8 cellular contexts compared by ENCODE assay signal in genomic region chr7:134126937-134127848, GRCh38. TPM values are rescaled to one million over a fixed set of nuclear protein-coding genes. Genes with fewer than 3 reads are reported as not detected.
DNase-seq lines count a peak whose midpoint lies in the region; ATAC-seq, FAIRE-seq and TF ChIP-seq lines count a peak whose summit lies in the region.

LRGUK (plus strand) TSS chr7:134127340; CDS start chr7:134127368, 28 bp downstream.

- H3K4me3 ChIP-seq in ACC112 (ENCODE audit: low read depth, low read length) (peak within 1 kb of the TSS; percentile 88), WI38 (ENCODE audit: low read depth, low read length) (peak within 1 kb of the TSS; percentile 64), bronchial epithelial cell (ENCODE audit: low read depth, low read length) (peak within 1 kb of the TSS; percentile 64), skin epidermis (peak within 1 kb of the TSS; percentile 34 to 71 (median 60))

- H3K4me1 ChIP-seq in ACC112 (ENCODE audit: control insufficient read depth, insufficient read depth, low read length, unreplicated experiment), result no peaks in the 10 kb centered on the region

- H3K27ac Mint-ChIP-seq in immature natural killer cell, result peak within 1 kb of the TSS in 1 of 6 donors; percentile 53

- no peaks in the 10 kb centered on the region for H3K9me3 Mint-ChIP-seq in immature natural killer cell

- peaks cover 12 to 23% of the 10 kb centered on the region in 2 donors for H3K4me1 Mint-ChIP-seq in immature natural killer cell

- FAIRE-seq in bronchial epithelial cell (lab: Jason Lieb, UNC), result no peak

- ATAC-seq in GM18870 (IDR thresholded peaks at IDR 0.05; ENCODE audit: unreplicated experiment) (peak; percentile 98), HG03108 (IDR thresholded peaks at IDR 0.05; ENCODE audit: unreplicated experiment) (peak; percentile 100)

- no peaks in the 10 kb centered on the region for H3K79me2 ChIP-seq in ACC112 (ENCODE audit: control insufficient read depth, insufficient read depth, low read length, unreplicated experiment)

- H2AFZ ChIP-seq in ACC112 (ENCODE audit: low read length, unreplicated experiment), result peak within 1 kb of the TSS; percentile 79

- H3K27me3 ChIP-seq in ACC112 (ENCODE audit: insufficient read depth, low read length), result peaks cover 52% of the 10 kb centered on the region
- H3K27me3 ChIP-seq in bronchial epithelial cell (ENCODE audit: control insufficient read depth, insufficient read depth, low read length), result peaks cover 2% of the 10 kb centered on the region

- peak within 1 kb of the TSS; percentile 75 to 89 (median 86) for H3K4me3 Mint-ChIP-seq in immature natural killer cell

- TF ChIP-seq CTCF in WI38 (IDR thresholded peaks at IDR 0.05; ENCODE audit: low read depth, low read length), result no peak
- no peak for TF ChIP-seq CTCF in bronchial epithelial cell (IDR thresholded peaks at IDR 0.05; ENCODE audit: insufficient read depth, low read length, severe bottlenecking)

- no peaks in the 10 kb centered on the region for H3K36me3 ChIP-seq in ACC112 (ENCODE audit: insufficient read depth, low read length)
- no peaks in the 10 kb centered on the region for H3K36me3 ChIP-seq in bronchial epithelial cell (ENCODE audit: control insufficient read depth, insufficient read depth, low read length)

- no peak within 1 kb of the TSS for H3K27ac ChIP-seq in ACC112 (ENCODE audit: low read depth, low read length)
- H3K27ac ChIP-seq in skin epidermis, result peak within 1 kb of the TSS in 1 of 21 experiments; percentile 18

- H3K27me3 Mint-ChIP-seq in immature natural killer cell (ENCODE audit: low read depth in 3 of 3), result peaks cover under 1 to 12% (median 4%) of the 10 kb centered on the region in 3 donors

- DNase-seq in NCI-H2171 (lab: John Stamatoyannopoulos, UW) (peak; percentile 77), bronchial epithelial cell (ENCODE audit: low read depth) (peak; percentile 70), immature natural killer cell (peak; percentile 72 to 76 (median 76))

- H3K36me3 Mint-ChIP-seq in immature natural killer cell, result peaks cover 0 to 3% (median 0%) of the 10 kb centered on the region in 3 donors

RNA-seq across cellular contexts. Expression of gene LRGUK, which starts in this region (rescaled TPM):
- under 0.01 and 0.26 TPM in 2 replicates for total RNA-seq in bronchial epithelial cell
- polyA plus RNA-seq in immature natural killer cell, result not detected

Comparison
In these comparisons a context has a peak if more than half of its experiments do, and no peak if none do; other contexts are left out.
1. Peak in DNase-seq and H3K4me3 ChIP-seq in bronchial epithelial cell; RNA of the gene not detected or under 1 TPM.
2. Peak in DNase-seq in immature natural killer cell; RNA of the gene not detected or under 1 TPM.